In genomic region chr7:135669774-135670173, GRCh38 we compare ENCODE assay signal across 30 cellular contexts. TPM values are rescaled to one million over a fixed set of nuclear protein-coding genes. Genes with fewer than 3 reads are reported as not detected.
A peak's percentile ranks its signal among the peaks of the same experiment; 100 is the strongest.
DNase-seq lines count a peak whose midpoint lies in the region; ATAC-seq and TF ChIP-seq lines count a peak whose summit lies in the region.
"Had no signal": no experiment of that assay in that cellular context is flagged by ENCODE, and none has a peak within 500 bp of the region (broad histone marks: within the 10 kb centered on the region; RNA-seq: fewer than 3 reads in every experiment).

No MANE protein-coding gene starts in this region.

- H2AFZ ChIP-seq in smooth muscle cell (ENCODE audit: low read depth): no peak overlapping the region

- DNase-seq in cardiac muscle cell (ENCODE audit: low read depth in 1 of 2, low spot score in 1 of 2) (no peak), right cardiac atrium (no peak), memory B cell (ENCODE audit: low spot score in 2 of 2) (no peak), smooth muscle cell (lab: John Stamatoyannopoulos, UW; ENCODE audit: unreplicated experiment) (no peak), NCI-H748 (lab: John Stamatoyannopoulos, UW; ENCODE audit: unreplicated experiment) (no peak), SHP77 treated with DMSO at 0.1 percent for 48 hours (lab: John Stamatoyannopoulos, UW) (no peak), SJCRH30 (no peak)
- DNase-seq: 8988T; activated CD4-positive, CD25-positive, alpha-beta regulatory T cell treated with anti-CD3 and anti-CD28 coated beads, Interleukin-2, amount 50 U/mL, for 72 hours; activated naive CD4-positive, alpha-beta T cell treated with anti-CD3 and anti-CD28 coated beads for 36 hours; activated T-cell treated with anti-CD3 and anti-CD28 coated beads, Interleukin-2, amount 50 U/mL, for 1 hour; aorta; COR-L47; DMS79; effector memory CD4-positive, alpha-beta T cell; midbrain; NCI-H187; NCI-H526; stimulated activated CD4-positive, alpha-beta T cell treated with anti-CD3 and anti-CD28 coated beads, Interleukin-4, amount 100 ng/mL, for 24 hours; stimulated activated naive CD4-positive, alpha-beta T cell treated with Interleukin-2 at 50 U/mL for 16 hours had no signal

- H3K27ac Mint-ChIP-seq in brain (peak overlapping the region in 3 of 5 experiments; percentile 0 to 83 (median 60)), memory B cell (peak overlapping the region; percentile 37)
- H3K27ac Mint-ChIP-seq: activated naive CD4-positive, alpha-beta T cell treated with anti-CD3 and anti-CD28 coated beads for 36 hours; progenitor cell of endocrine pancreas had no signal

- H3K4me3 ChIP-seq in cardiac muscle cell (no peak overlapping the region), right cardiac atrium (ENCODE audit: low read length) (no peak overlapping the region), smooth muscle cell (no peak overlapping the region), SJCRH30 (no peak overlapping the region)
- H3K4me3 ChIP-seq: esophagus muscularis mucosa, HAP-1, tibial nerve had no signal

- H4K20me1 ChIP-seq in smooth muscle cell (ENCODE audit: low read depth): no peaks in the 10 kb centered on the region

- H3K27me3 ChIP-seq in cardiac muscle cell (no peaks in the 10 kb centered on the region), right cardiac atrium (ENCODE audit: control insufficient read depth, insufficient read depth) (no peaks in the 10 kb centered on the region), smooth muscle cell (ENCODE audit: low read depth) (no peaks in the 10 kb centered on the region), SJCRH30 (no peaks in the 10 kb centered on the region)
- H3K27me3 ChIP-seq: esophagus muscularis mucosa, tibial nerve had no signal

- H3K9me3 Mint-ChIP-seq in brain (peaks cover 0 to 6% (median 2%) of the 10 kb centered on the region in 5 experiments), memory B cell (no peaks in the 10 kb centered on the region)
- H3K9me3 Mint-ChIP-seq: activated naive CD4-positive, alpha-beta T cell treated with anti-CD3 and anti-CD28 coated beads for 36 hours had no signal

- H3K9me3 ChIP-seq in cardiac muscle cell (ENCODE audit: low read depth): no peaks in the 10 kb centered on the region
- no peaks in the 10 kb centered on the region for H3K9me3 ChIP-seq in right cardiac atrium (ENCODE audit: control insufficient read depth, low read length)
- no peaks in the 10 kb centered on the region for H3K9me3 ChIP-seq in smooth muscle cell (replicated peaks; ENCODE audit: low read depth)
- H3K9me3 ChIP-seq in SJCRH30 (replicated peaks): no peaks in the 10 kb centered on the region; the same call in 1 of the 2 replicates
- H3K9me3 ChIP-seq: esophagus muscularis mucosa, HAP-1, tibial nerve had no signal

- no peak overlapping the region for H3K9ac ChIP-seq in smooth muscle cell (ENCODE audit: low read depth)
- H3K9ac ChIP-seq: KMS-11 had no signal

- peak overlapping the region; percentile 14 for H3K4me2 ChIP-seq in smooth muscle cell
- H3K4me2 ChIP-seq: KMS-11 had no signal

- H3K36me3 ChIP-seq in cardiac muscle cell (no peaks in the 10 kb centered on the region), smooth muscle cell (ENCODE audit: low read depth) (no peaks in the 10 kb centered on the region), SJCRH30 (peaks cover 10% of the 10 kb centered on the region; the same call in 1 of the 2 replicates)

- H3K27me3 Mint-ChIP-seq in brain (no peaks in the 10 kb centered on the region), memory B cell (no peaks in the 10 kb centered on the region)
- H3K27me3 Mint-ChIP-seq: progenitor cell of endocrine pancreas had no signal

- H3F3A ChIP-seq in smooth muscle cell (ENCODE audit: low read depth): no peaks in the 10 kb centered on the region

- peaks cover 51% of the 10 kb centered on the region for H3K36me3 Mint-ChIP-seq in brain
- peaks cover 18% of the 10 kb centered on the region for H3K36me3 Mint-ChIP-seq in memory B cell

- ATAC-seq in right cardiac atrium (no peak), memory B cell (ENCODE audit: low read depth) (no peak)

- peaks cover 29% of the 10 kb centered on the region for H3K4me1 ChIP-seq in cardiac muscle cell (ENCODE audit: low read depth)
- H3K4me1 ChIP-seq in right cardiac atrium (ENCODE audit: control insufficient read depth, insufficient read depth, low read length): peaks cover 4% of the 10 kb centered on the region
- H3K4me1 ChIP-seq in smooth muscle cell (ENCODE audit: low read depth): peaks cover 4% of the 10 kb centered on the region
- peaks cover 17% of the 10 kb centered on the region for H3K4me1 ChIP-seq in SJCRH30
- H3K4me1 ChIP-seq: HAP-1 had no signal

- peak overlapping the region; percentile 16 for H3K27ac ChIP-seq in cardiac muscle cell
- H3K27ac ChIP-seq in right cardiac atrium (ENCODE audit: low read length): no peak overlapping the region
- H3K27ac ChIP-seq in smooth muscle cell (ENCODE audit: low read depth): peak overlapping the region; percentile 61
- H3K27ac ChIP-seq in SJCRH30: no peak overlapping the region
- H3K27ac ChIP-seq: esophagus muscularis mucosa, KMS-11 had no signal

- TF ChIP-seq CTCF in cardiac muscle cell (IDR thresholded peaks at IDR 0.05; ENCODE audit: low read depth, low read length): no peak
- TF ChIP-seq CTCF in brain (conservative IDR thresholded peaks at IDR 0.05): no peak
- TF ChIP-seq CTCF in smooth muscle cell (IDR thresholded peaks at IDR 0.05; ENCODE audit: borderline replicate concordance, insufficient read depth, poor library complexity, severe bottlenecking): no peak

- intact Hi-C loops in right cardiac atrium (cut with DNase I): loop anchor here (5.0 to 10.0 kb wide), 5 partner anchors 75 to 335 kb away; partner anchors contain the start of genes FAM180A (in 1 of the 4) and MTPN (in 1 of the 4)

- peaks cover 82% of the 10 kb centered on the region for H3K79me2 ChIP-seq in smooth muscle cell (ENCODE audit: low read depth)

- WGBS in right cardiac atrium: 61% methylated on average over 1 of the region's 1 CpG
- 90% methylated on average over 1 of the region's 1 CpG for WGBS in smooth muscle cell (ENCODE audit: low lambda C conversion rate)

- peak overlapping the region in 1 of 5 experiments; percentile 52 for H3K4me3 Mint-ChIP-seq in brain
- no peak overlapping the region for H3K4me3 Mint-ChIP-seq in memory B cell
- H3K4me3 Mint-ChIP-seq: activated naive CD4-positive, alpha-beta T cell treated with anti-CD3 and anti-CD28 coated beads for 36 hours; neural crest cell had no signal

- H3K4me1 Mint-ChIP-seq in brain (peaks cover 54% of the 10 kb centered on the region), memory B cell (peaks cover 32% of the 10 kb centered on the region)

RNA-seq across cellular contexts. Expression of gene STMP1, which starts 7.5 kb away (rescaled TPM):
- total RNA-seq in cardiac muscle cell (11.6 and 17.7 TPM in 2 replicates), right cardiac atrium (10 to 100 TPM; 27.4 to 30.9 (median 28.7) TPM), smooth muscle cell (26.6 and 28.7 TPM in 2 replicates)
- polyA plus RNA-seq in cardiac muscle cell (75.7 and 91.1 TPM in 2 replicates), right cardiac atrium (30.8 TPM), brain (ENCODE audit: insufficient read depth, low read depth, low replicate concordance) (48.3 TPM), smooth muscle cell (72.1 and 76.8 TPM in 2 replicates)
- 24.7 and 27.3 TPM in 2 replicates for total RNA-seq in SJCRH30 (2014; rRNA removed; shearing (Covaris generic))

RNA-seq across cellular contexts. Expression of gene SLC13A4, which starts 58.2 kb away (rescaled TPM):
- total RNA-seq in cardiac muscle cell (0.12 and 0.25 TPM in 2 replicates), right cardiac atrium (under 1 TPM in 2 of 4 donors, not detected in 2; 0.23 to 0.41 TPM), smooth muscle cell (0.18 TPM in 1 of 2 replicates, not detected in the other)
- polyA plus RNA-seq in cardiac muscle cell (3.3 and 3.9 TPM in 2 replicates), right cardiac atrium (0.16 TPM), brain (ENCODE audit: insufficient read depth, low read depth, low replicate concordance) (7.1 TPM), smooth muscle cell (0.43 and 0.61 TPM in 2 replicates)
- total RNA-seq in SJCRH30 (2014; rRNA removed; shearing (Covaris generic)): 0.08 and 0.30 TPM in 2 replicates
- total RNA-seq: activated naive CD4-positive, alpha-beta T cell treated with anti-CD3 and anti-CD28 coated beads for 36 hours; esophagus muscularis mucosa; glomerular endothelial cell; HT-29; RPMI7951; tibial nerve had no signal

Comparison
In these comparisons a context has a peak if more than half of its experiments do, and no peak if none do; other contexts are left out.
1. H3K27ac ChIP-seq: peak in cardiac muscle cell (single experiment) and smooth muscle cell (single experiment); none in right cardiac atrium (single experiment) and SJCRH30 (single experiment).